Comparison of ENCODE assay signal across 8 cellular contexts in genomic region chr3:128497305-128498126, GRCh38. TPM values are rescaled to one million over a fixed set of nuclear protein-coding genes. Genes with fewer than 3 reads are reported as not detected.
A peak's percentile ranks its signal among the peaks of the same experiment; 100 is the strongest.
DNase-seq lines count a peak whose midpoint lies in the region; ATAC-seq lines count a peak whose summit lies in the region.

No MANE protein-coding gene starts in this region.

- peaks cover 9% of the 10 kb centered on the region for H3K4me1 ChIP-seq in adipocyte (ENCODE audit: control insufficient read depth, insufficient read depth, low read length)

- CTCF ChIA-PET in T-cell (lab: Charles Lee), result interaction anchor here (0.5 to 1.6 kb wide), 11 partner anchors 15 to 402 kb away, joined by 3 to 7 read pairs (median 4); no protein-coding TSS in a partner anchor

- POLR2A ChIA-PET in T-cell (lab: Charles Lee), result no interaction called here

- H3K4me1 Mint-ChIP-seq in T-cell, result peaks cover 4 to 14% (median 9%) of the 10 kb centered on the region in 3 donors

- peak overlapping the region; percentile 80 for H3K4me3 ChIP-seq in adipocyte (ENCODE audit: low read length)
- H3K4me3 ChIP-seq in skeletal muscle cell (ENCODE audit: low read depth, low read length), result peak overlapping the region; percentile 56

- no peaks in the 10 kb centered on the region for H3K36me3 ChIP-seq in adipocyte (ENCODE audit: control insufficient read depth, insufficient read depth, low read length, severe bottlenecking)

- no peak overlapping the region for H3K27ac Mint-ChIP-seq in T-cell

- no peak overlapping the region for H3K9ac ChIP-seq in adipocyte (ENCODE audit: low read length)

- H3K27me3 ChIP-seq in adipocyte (replicated peaks; ENCODE audit: control insufficient read depth, insufficient read depth, low read length), result peaks cover 80% of the 10 kb centered on the region

- H3K36me3 Mint-ChIP-seq in T-cell, result no peaks in the 10 kb centered on the region

- DNase-seq in ELR (ENCODE audit: low read depth) (peak; percentile 70), NCI-H1105 (lab: John Stamatoyannopoulos, UW) (peak; percentile 95), T-cell (peak in 33 of 34 experiments; percentile 24 to 71 (median 56)), adipocyte (ENCODE audit: low read depth) (peak; percentile 83), hypothalamus (lab: John Stamatoyannopoulos, UW) (peak in 47 of 51 donors; percentile 11 to 89 (median 59)), skeletal muscle cell (ENCODE audit: low read depth) (no peak)

- peak; percentile 69 to 81 (median 70) for ATAC-seq in T-cell (replicated peaks in 1 of 4)
- no peak for ATAC-seq in HG03280 (IDR thresholded peaks at IDR 0.05; ENCODE audit: unreplicated experiment)
- no peak for ATAC-seq in HG02588 (IDR thresholded peaks at IDR 0.05; ENCODE audit: unreplicated experiment)

- no peaks in the 10 kb centered on the region for H3K9me3 ChIP-seq in adipocyte (ENCODE audit: control insufficient read depth, low read length)

- peaks cover 55 to 72% of the 10 kb centered on the region in 2 donors for H3K27me3 Mint-ChIP-seq in T-cell

- H3K4me3 Mint-ChIP-seq in T-cell, result peak overlapping the region; percentile 68 to 77 (median 74)

- no peaks in the 10 kb centered on the region for H3K9me3 Mint-ChIP-seq in T-cell

RNA-seq across cellular contexts. Expression of gene GATA2, which starts 4.5 kb away (rescaled TPM):
- total RNA-seq in T-cell, result 1 to 10 TPM in 4 of 5 donors, under 1 TPM in 1; 0.98 to 4.6 (median 3.5) TPM

RNA-seq across cellular contexts. Expression of gene DNAJB8, which starts 30.8 kb away (rescaled TPM):
- not detected for total RNA-seq in T-cell

Comparison
In these comparisons a context has a peak if more than half of its experiments do, and no peak if none do; other contexts are left out.
1. ATAC-seq: peak in T-cell (4 of 4); none in HG03280 (single experiment) and HG02588 (single experiment).